In genomic region chr3:146702237-146702636, GRCh38 we compare ENCODE assay signal across 31 cellular contexts.
A peak's percentile ranks its signal among the peaks of the same experiment; 100 is the strongest.
DNase-seq lines count a peak whose midpoint lies in the region; TF ChIP-seq lines count a peak whose summit lies in the region.
"Had no signal": no experiment of that assay in that cellular context is flagged by ENCODE, and none has a peak within 500 bp of the region (broad histone marks: within the 10 kb centered on the region; RNA-seq: fewer than 3 reads in every experiment).

No MANE protein-coding gene starts in this region.

- H3K27ac Mint-ChIP-seq in chondrocyte (ENCODE audit: unreplicated experiment) (no peak overlapping the region), type B pancreatic cell (no peak overlapping the region)
- H3K27ac Mint-ChIP-seq: B cell; CD14-positive monocyte; CD4-positive, alpha-beta memory T cell; CD4-positive, alpha-beta T cell; CD4-positive, CD25-positive, alpha-beta regulatory T cell; CD8-positive, alpha-beta memory T cell; CD8-positive, alpha-beta T cell had no signal

- H3K27ac ChIP-seq in sigmoid colon, result no peak overlapping the region
- H3K27ac ChIP-seq: 22Rv1; A549; BLaER1; BLaER1 treated with 17β-estradiol and CSF1 and Interleukin-3, amounts not matched to agents 10 nM and 100 nM; C4-2B had no signal

- H3K36me3 ChIP-seq in sigmoid colon, result no peaks in the 10 kb centered on the region
- H3K36me3 ChIP-seq: BE2C; BLaER1; BLaER1 treated with 17β-estradiol and CSF1 and Interleukin-3, amounts not matched to agents 10 nM and 100 nM had no signal

- TF ChIP-seq CTCF in chondrocyte (IDR thresholded peaks at IDR 0.05) (no peak), sigmoid colon (IDR thresholded peaks at IDR 0.05) (no peak), type B pancreatic cell (conservative IDR thresholded peaks at IDR 0.05) (no peak)

- no peaks in the 10 kb centered on the region for H3K9me3 ChIP-seq in sigmoid colon
- H3K9me3 ChIP-seq: A549, BE2C, BLaER1, Caco-2 had no signal

- TF ChIP-seq POLR2A in sigmoid colon (IDR thresholded peaks at IDR 0.05), result no peak

- H3K36me3 Mint-ChIP-seq in chondrocyte (ENCODE audit: low read depth) (no peaks in the 10 kb centered on the region), type B pancreatic cell (no peaks in the 10 kb centered on the region)
- H3K36me3 Mint-ChIP-seq: CD14-positive monocyte; CD4-positive, alpha-beta memory T cell; CD4-positive, CD25-positive, alpha-beta regulatory T cell; CD8-positive, alpha-beta memory T cell; CD8-positive, alpha-beta T cell had no signal

- intact Hi-C loops in sigmoid colon (cut with DNase I), result no loop called here

- no peak overlapping the region for H3K4me3 Mint-ChIP-seq in chondrocyte (ENCODE audit: unreplicated experiment)
- H3K4me3 Mint-ChIP-seq in type B pancreatic cell, result no peak overlapping the region
- H3K4me3 Mint-ChIP-seq: B cell; CD14-positive monocyte; CD4-positive, alpha-beta memory T cell; CD4-positive, alpha-beta T cell; CD4-positive, CD25-positive, alpha-beta regulatory T cell; CD8-positive, alpha-beta memory T cell; CD8-positive, alpha-beta T cell had no signal

- peak; percentile 62 for DNase-seq in chondrocyte (ENCODE audit: low spot score)
- DNase-seq in sigmoid colon, result peak; percentile 51
- DNase-seq in NK-92 (lab: John Stamatoyannopoulos, UW; ENCODE audit: unreplicated experiment), result no peak
- DNase-seq in type B pancreatic cell (ENCODE audit: extremely low spot score, unreplicated experiment), result no peak
- DNase-seq: 8988T; ACHN; AML-193; BE2C; C1 segment of cervical spinal cord; Caco-2; Calu3; CD4-positive, alpha-beta memory T cell; CD4-positive, alpha-beta T cell; CD4-positive, CD25-positive, alpha-beta regulatory T cell; CD8-positive, alpha-beta memory T cell; CD8-positive, alpha-beta T cell; COR-L47; DMS 273 treated with DMSO at 0.1 percent for 48 hours; DMS153; DMS53; DMS79; DMS79 treated with DMSO at 0.1 percent for 48 hours; DND-41; EL had no signal

- no peak for TF ChIP-seq EP300 in sigmoid colon (IDR thresholded peaks at IDR 0.05)

- WGBS in sigmoid colon, 2 donors, result 85 to 93% methylated on average over 5 of the region's 5 CpGs

- H3K27me3 Mint-ChIP-seq in chondrocyte (ENCODE audit: low read depth) (no peaks in the 10 kb centered on the region), type B pancreatic cell (no peaks in the 10 kb centered on the region)
- H3K27me3 Mint-ChIP-seq: B cell; CD4-positive, alpha-beta memory T cell; CD4-positive, alpha-beta T cell; CD4-positive, CD25-positive, alpha-beta regulatory T cell had no signal

- no peaks in the 10 kb centered on the region for H3K4me1 ChIP-seq in sigmoid colon
- H3K4me1 ChIP-seq: A549, BE2C, BLaER1, Caco-2 had no signal

- H3K4me3 ChIP-seq in sigmoid colon, result no peak overlapping the region
- H3K4me3 ChIP-seq: A549; BLaER1; BLaER1 treated with 17β-estradiol and CSF1 and Interleukin-3, amounts not matched to agents 10 nM and 100 nM had no signal

- H3K9me3 Mint-ChIP-seq in chondrocyte (ENCODE audit: low read depth) (no peaks in the 10 kb centered on the region), type B pancreatic cell (no peaks in the 10 kb centered on the region)
- H3K9me3 Mint-ChIP-seq: CD4-positive, alpha-beta T cell had no signal

- H3K27me3 ChIP-seq in sigmoid colon, result no peaks in the 10 kb centered on the region
- H3K27me3 ChIP-seq: BE2C; BLaER1; BLaER1 treated with 17β-estradiol and CSF1 and Interleukin-3, amounts not matched to agents 10 nM and 100 nM had no signal

- no peaks in the 10 kb centered on the region for H3K4me1 Mint-ChIP-seq in chondrocyte (ENCODE audit: low read depth)
- H3K4me1 Mint-ChIP-seq in type B pancreatic cell (ENCODE audit: unreplicated experiment), result no peaks in the 10 kb centered on the region
- H3K4me1 Mint-ChIP-seq: B cell; CD14-positive monocyte; CD4-positive, alpha-beta memory T cell; CD4-positive, CD25-positive, alpha-beta regulatory T cell; CD8-positive, alpha-beta memory T cell had no signal

Comparison
In these comparisons a context has a peak if more than half of its experiments do, and no peak if none do; other contexts are left out.
1. DNase-seq: peak in chondrocyte (single experiment) and sigmoid colon (single experiment); none in NK-92 (single experiment) and type B pancreatic cell (single experiment).